In the genomic region with DNA sequence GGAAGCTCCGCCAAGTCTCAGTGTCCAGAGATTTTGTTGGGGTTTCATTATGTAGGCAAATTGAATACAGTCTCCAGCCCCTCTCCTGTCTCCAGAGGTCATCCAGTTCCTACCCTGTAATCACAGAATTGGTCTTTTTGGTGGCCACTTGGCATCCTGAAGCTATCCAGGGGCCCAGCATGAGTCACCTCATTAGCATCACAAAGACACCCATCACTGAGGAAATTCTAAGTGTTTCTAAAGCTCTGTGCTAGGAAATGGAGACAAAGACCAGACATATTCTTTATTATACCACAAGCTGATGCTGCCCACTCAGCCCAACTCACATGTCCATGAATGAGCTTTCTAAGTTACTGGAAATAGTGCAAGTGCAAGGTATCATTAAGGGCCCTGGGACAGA, we compare ENCODE assay signal across 15 cellular contexts. TPM values are rescaled to one million over a fixed set of nuclear protein-coding genes. Genes with fewer than 3 reads are reported as not detected.
A peak's percentile ranks its signal among the peaks of the same experiment; 100 is the strongest.
DNase-seq lines count a peak whose midpoint lies in the region; TF ChIP-seq lines count a peak whose summit lies in the region.
"Had no signal": no experiment of that assay in that cellular context is flagged by ENCODE, and none has a peak within 500 bp of the region (broad histone marks: within the 10 kb centered on the region; RNA-seq: fewer than 3 reads in every experiment).

No MANE protein-coding gene starts in this region.

- no peaks in the 10 kb centered on the region for H3K9me3 ChIP-seq in esophagus squamous epithelium
- H3K9me3 ChIP-seq: psoas muscle had no signal

- no peak for TF ChIP-seq CTCF in esophagus squamous epithelium (IDR thresholded peaks at IDR 0.05)

- H3K4me3 ChIP-seq in H7 (ENCODE audit: insufficient read depth, low read depth, low read length) (no peak overlapping the region), esophagus squamous epithelium (no peak overlapping the region)
- H3K4me3 ChIP-seq: psoas muscle had no signal

- H3K36me3 ChIP-seq in H7 (replicated peaks; ENCODE audit: control insufficient read depth, insufficient read depth, low read length) (no peaks in the 10 kb centered on the region), esophagus squamous epithelium (peaks cover 0 to 69% (median 0%) of the 10 kb centered on the region in 3 donors)

- DNase-seq in A172 (ENCODE audit: low spot score) (peak; percentile 31), H7 (peak; percentile 29), amniotic epithelial cell (ENCODE audit: low read depth) (peak; percentile 46), iPS-NIHi7 (ENCODE audit: extremely low spot score) (peak; percentile 22), NK-92 (lab: John Stamatoyannopoulos, UW; ENCODE audit: unreplicated experiment) (no peak), substantia nigra (lab: John Stamatoyannopoulos, UW) (no peak), HPDE6-E6E7 (ENCODE audit: extremely low spot score) (no peak), esophagus squamous epithelium (lab: John Stamatoyannopoulos, UW) (no peak)
- DNase-seq: activated CD4-positive, alpha-beta T cell treated with anti-CD3 and anti-CD28 coated beads for 4 hours; Calu3; IMR-90; NCI-H1092 treated with DMSO at 0.1 percent for 48 hours; SHP77 treated with DMSO at 0.1 percent for 48 hours; T1000 had no signal

- no peak for TF ChIP-seq POLR2A in esophagus squamous epithelium (IDR thresholded peaks at IDR 0.05)

- H3K27me3 ChIP-seq in H7 (ENCODE audit: control insufficient read depth, insufficient read depth, low read length) (no peaks in the 10 kb centered on the region), esophagus squamous epithelium (no peaks in the 10 kb centered on the region)

- WGBS in esophagus squamous epithelium, 2 donors: 93 to 96% methylated on average over 1 of the region's 1 CpG

- H3K27ac ChIP-seq in substantia nigra (ENCODE audit: low read depth, low read length, poor library complexity, severe bottlenecking) (no peak overlapping the region), esophagus squamous epithelium (no peak overlapping the region)
- H3K27ac ChIP-seq: psoas muscle had no signal

- intact Hi-C loops in esophagus squamous epithelium (cut with DNase I): no loop called here

- H3K4me1 ChIP-seq in esophagus squamous epithelium: peaks cover 0 to 34% (median 9%) of the 10 kb centered on the region in 3 donors
- H3K4me1 ChIP-seq: psoas muscle had no signal

RNA-seq across cellular contexts. Expression of gene KANK1, which starts 60.0 kb away (rescaled TPM):
- 28.6 and 33.1 TPM in 2 replicates for total RNA-seq in A172 (2014; rRNA removed; shearing (Covaris generic))
- total RNA-seq in H7 (2014; rRNA removed; shearing (Covaris generic)): 16.1 and 20.6 TPM in 2 replicates
- total RNA-seq in esophagus squamous epithelium: 100 to 1,000 TPM in 2 of 4 donors, 10 to 100 TPM in 2; 61.9 to 132 (median 93.6) TPM

Comparison
In these comparisons a context has a peak if more than half of its experiments do, and no peak if none do; other contexts are left out.
1. DNase-seq: peak in A172 (single experiment), H7 (single experiment), amniotic epithelial cell (single experiment) and iPS-NIHi7 (single experiment); none in NK-92 (single experiment), substantia nigra (0 of 49), HPDE6-E6E7 (single experiment) and esophagus squamous epithelium (single experiment).